In the genomic region with DNA sequence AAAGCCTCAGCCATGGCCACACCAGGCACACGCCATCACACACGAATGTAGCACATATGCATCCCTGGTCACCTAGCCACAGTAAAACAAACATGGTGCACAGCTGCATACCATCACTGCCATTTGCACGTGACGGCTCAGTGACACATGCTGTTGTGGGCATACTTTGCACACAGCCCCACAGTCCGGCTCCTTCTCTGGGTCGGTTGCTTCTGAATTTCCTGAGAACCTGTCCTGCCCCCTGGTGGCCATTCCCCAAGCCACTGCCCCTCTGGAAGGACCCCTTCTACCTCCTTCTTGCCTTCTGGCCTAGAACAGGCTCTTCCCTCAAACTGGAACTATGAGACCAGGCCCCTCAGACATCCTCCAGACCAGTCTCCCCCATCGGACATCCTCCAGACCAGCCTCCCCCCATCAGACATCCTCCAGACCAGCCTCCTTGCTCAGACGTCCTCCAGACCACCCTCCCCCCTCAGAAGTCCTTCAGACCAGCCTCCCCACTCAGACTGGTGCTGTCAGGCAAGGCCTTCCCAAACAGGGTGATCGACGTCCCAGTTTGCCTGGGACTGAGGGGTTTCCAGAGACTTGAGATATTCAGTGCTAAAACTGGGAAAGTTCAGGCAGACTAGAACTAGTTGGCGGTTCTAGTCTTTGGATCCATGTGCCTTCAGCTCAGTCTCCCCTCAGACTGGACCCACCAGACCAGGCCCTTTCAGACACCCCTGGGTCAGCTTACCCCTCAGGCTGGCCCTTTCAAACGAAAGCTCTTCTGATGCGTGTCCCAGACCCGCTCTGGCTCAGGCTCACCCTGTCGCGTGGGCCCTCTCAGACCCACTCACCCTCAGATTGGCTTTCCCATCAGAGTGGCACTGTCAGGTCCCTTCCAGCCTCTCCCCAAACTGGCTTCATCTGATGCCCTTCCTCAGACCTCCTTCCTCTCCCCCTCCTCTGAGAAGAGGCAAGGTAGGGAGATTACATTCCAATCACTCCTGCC, we compare ENCODE assay signal across 9 cellular contexts.
DNase-seq lines count a peak whose midpoint lies in the region; ATAC-seq and TF ChIP-seq lines count a peak whose summit lies in the region.
"Had no signal": no experiment of that assay in that cellular context is flagged by ENCODE, and none has a peak within 500 bp of the region (broad histone marks: within the 10 kb centered on the region; RNA-seq: fewer than 3 reads in every experiment).

No MANE protein-coding gene starts in this region.

- H3K9me2 ChIP-seq in OCI-LY1 (ENCODE audit: low read depth, low read length): no peaks in the 10 kb centered on the region

- peak; percentile 29 to 48 for DNase-seq in AML-193 (lab: John Stamatoyannopoulos, UW)
- peak; percentile 59 to 87 for DNase-seq in HAP-1 (ENCODE audit: low spot score in 2 of 2)
- peak; percentile 54 for DNase-seq in activated naive CD4-positive, alpha-beta T cell treated with Interleukin-2 at 50 U/mL for 16 hours
- DNase-seq in glomerular visceral epithelial cell (ENCODE audit: extremely low spot score): peak; percentile 57
- peak; percentile 58 to 96 (median 79) for DNase-seq in posterior cingulate gyrus

- no peaks in the 10 kb centered on the region for H3K79me2 ChIP-seq in OCI-LY1 (ENCODE audit: insufficient read depth, low read length)

- H3K4me3 ChIP-seq in HAP-1 (no peak overlapping the region), OCI-LY1 (ENCODE audit: low read depth, low read length, poor library complexity, severe bottlenecking) (no peak overlapping the region)
- H3K4me3 ChIP-seq: skin epidermis had no signal

- no peak overlapping the region for H2AFZ ChIP-seq in OCI-LY1 (ENCODE audit: low read length)

- H3K4me2 ChIP-seq in OCI-LY1 (ENCODE audit: low read length): no peak overlapping the region

- no peaks in the 10 kb centered on the region for H3K27me3 ChIP-seq in HAP-1 (ENCODE audit: low read depth)
- 0 out of 2 replicates have a peak, but pooled peaks cover 4% of the 10 kb centered on the region for H3K27me3 ChIP-seq in OCI-LY1 (ENCODE audit: insufficient read depth, low read length)

- H4K20me1 ChIP-seq in OCI-LY1 (ENCODE audit: insufficient read depth, low read length): no peaks in the 10 kb centered on the region

- H3K4me1 ChIP-seq in HAP-1 (no peaks in the 10 kb centered on the region), OCI-LY1 (ENCODE audit: insufficient read depth, low read length, severe bottlenecking) (no peaks in the 10 kb centered on the region)

- no peak overlapping the region for H3K27ac ChIP-seq in OCI-LY1 (ENCODE audit: low read depth, low read length, poor library complexity, severe bottlenecking)

- ATAC-seq in GM18511 (IDR thresholded peaks at IDR 0.05; ENCODE audit: unreplicated experiment) (no peak), GM18861 (IDR thresholded peaks at IDR 0.05; ENCODE audit: unreplicated experiment) (no peak)

- in situ Hi-C loops in HAP-1 (cut with MboI; ENCODE audit: low sequenced_read_pairs): no loop called here

- H3K9ac ChIP-seq in OCI-LY1 (ENCODE audit: low read length): no peak overlapping the region

- H3F3A ChIP-seq in OCI-LY1 (ENCODE audit: insufficient read depth, low read length): no peaks in the 10 kb centered on the region

- no peaks in the 10 kb centered on the region for H3K36me3 ChIP-seq in HAP-1 (replicated peaks)
- no peaks in the 10 kb centered on the region for H3K36me3 ChIP-seq in OCI-LY1 (ENCODE audit: insufficient read depth, low read length)

- intact Hi-C loops in posterior cingulate gyrus (cut with DNase I): loop anchor here (1.0 to 5.0 kb wide), 3 partner anchors 46 to 143 kb away; no protein-coding TSS in a partner anchor

- H3K9me3 ChIP-seq in HAP-1 (no peaks in the 10 kb centered on the region), OCI-LY1 (ENCODE audit: low read length) (no peaks in the 10 kb centered on the region)

- peak; percentile 62 for TF ChIP-seq CTCF in OCI-LY1 (IDR thresholded peaks at IDR 0.05; ENCODE audit: low read length)
